Comparison of ENCODE assay signal across 18 cellular contexts in the genomic region with DNA sequence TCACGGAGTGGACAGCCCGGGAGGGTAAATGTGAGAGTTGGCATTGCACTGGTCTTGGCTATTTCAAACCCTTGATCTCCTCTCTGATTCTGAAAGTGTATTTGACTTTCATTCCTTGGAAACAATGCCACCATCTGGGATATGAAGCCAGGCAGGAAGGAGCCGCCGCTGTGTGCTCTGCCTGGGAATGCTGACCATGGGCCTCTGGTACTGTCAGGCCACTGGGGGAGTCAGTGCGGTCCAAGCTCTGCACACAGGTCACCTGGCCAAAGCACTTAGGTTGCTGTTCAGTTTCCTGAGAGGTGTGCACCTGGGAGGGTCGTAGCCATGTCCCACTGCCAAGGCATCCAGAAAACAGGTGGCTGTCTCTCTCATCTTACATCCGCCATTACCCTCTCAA.
DNase-seq lines count a peak whose midpoint lies in the region; ATAC-seq and TF ChIP-seq lines count a peak whose summit lies in the region.
"Had no signal": no experiment of that assay in that cellular context is flagged by ENCODE, and none has a peak within 500 bp of the region (broad histone marks: within the 10 kb centered on the region; RNA-seq: fewer than 3 reads in every experiment).

No MANE protein-coding gene starts in this region.

- H3K4me1 Mint-ChIP-seq in endodermal cell = no peaks in the 10 kb centered on the region
- H3K4me1 Mint-ChIP-seq in osteocyte (ENCODE audit: unreplicated experiment) = peaks cover 5% of the 10 kb centered on the region
- H3K4me1 Mint-ChIP-seq: B cell, IgD-negative memory B cell had no signal

- H3K36me3 Mint-ChIP-seq in endodermal cell (ENCODE audit: low read depth) (no peaks in the 10 kb centered on the region), osteocyte (ENCODE audit: unreplicated experiment) (no peaks in the 10 kb centered on the region)
- H3K36me3 Mint-ChIP-seq: CD8-positive, alpha-beta T cell; IgD-negative memory B cell had no signal

- H3K27ac ChIP-seq in endodermal cell (ENCODE audit: low read depth, low read length) = no peak overlapping the region
- no peak overlapping the region for H3K27ac ChIP-seq in stomach
- H3K27ac ChIP-seq: BLaER1 treated with 17β-estradiol and CSF1 and Interleukin-3, amounts not matched to agents 10 nM and 100 nM; GM23248 had no signal

- H3K9me3 Mint-ChIP-seq in endodermal cell (no peaks in the 10 kb centered on the region), osteocyte (ENCODE audit: unreplicated experiment) (no peaks in the 10 kb centered on the region)
- H3K9me3 Mint-ChIP-seq: CD8-positive, alpha-beta T cell had no signal

- no peak for TF ChIP-seq EP300 in stomach (IDR thresholded peaks at IDR 0.05)

- no peaks in the 10 kb centered on the region for H3K36me3 ChIP-seq in endodermal cell (ENCODE audit: control insufficient read depth, insufficient read depth, low read length)
- no peaks in the 10 kb centered on the region for H3K36me3 ChIP-seq in stomach
- H3K36me3 ChIP-seq: BLaER1 treated with 17β-estradiol and CSF1 and Interleukin-3, amounts not matched to agents 10 nM and 100 nM had no signal

- H3K4me3 ChIP-seq in endodermal cell (ENCODE audit: low read length) = no peak overlapping the region
- H3K4me3 ChIP-seq in stomach = no peak overlapping the region
- H3K4me3 ChIP-seq: BLaER1 treated with 17β-estradiol and CSF1 and Interleukin-3, amounts not matched to agents 10 nM and 100 nM; GM23248 had no signal

- H3K9me3 ChIP-seq in endodermal cell (ENCODE audit: control insufficient read depth, low read length) (no peaks in the 10 kb centered on the region), stomach (no peaks in the 10 kb centered on the region)
- H3K9me3 ChIP-seq: BLaER1 treated with 17β-estradiol and CSF1 and Interleukin-3, amounts not matched to agents 10 nM and 100 nM had no signal

- no peak overlapping the region for H3K27ac Mint-ChIP-seq in endodermal cell
- H3K27ac Mint-ChIP-seq in osteocyte (ENCODE audit: unreplicated experiment) = no peak overlapping the region
- H3K27ac Mint-ChIP-seq: B cell; CD8-positive, alpha-beta T cell; HFFc6 had no signal

- CTCF ChIA-PET in HEK293T (lab: Yijun Ruan, JAX) = no interaction called here

- POLR2A ChIA-PET in HEK293T (lab: Yijun Ruan, JAX) = no interaction called here

- no peaks in the 10 kb centered on the region for H3K27me3 ChIP-seq in endodermal cell (ENCODE audit: control insufficient read depth, insufficient read depth, low read length, poor library complexity, severe bottlenecking)
- H3K27me3 ChIP-seq in stomach = no peaks in the 10 kb centered on the region
- H3K27me3 ChIP-seq: BLaER1 treated with 17β-estradiol and CSF1 and Interleukin-3, amounts not matched to agents 10 nM and 100 nM had no signal

- TF ChIP-seq POLR2A in stomach (IDR thresholded peaks at IDR 0.05) = no peak

- H3K4me1 ChIP-seq in endodermal cell (ENCODE audit: control insufficient read depth, insufficient read depth, low read length) = no peaks in the 10 kb centered on the region
- peaks cover 0 to 8% (median 4%) of the 10 kb centered on the region in 4 donors for H3K4me1 ChIP-seq in stomach

- H3K9ac ChIP-seq in endodermal cell (ENCODE audit: extremely low read depth, low read length, poor library complexity, severe bottlenecking) = no peak overlapping the region
- H3K9ac ChIP-seq: BLaER1 treated with 17β-estradiol and CSF1 and Interleukin-3, amounts not matched to agents 10 nM and 100 nM; GM23248 had no signal

- intact Hi-C loops in stomach (cut with DNase I; ENCODE audit: low total_unique reads) = no loop called here

- TF ChIP-seq CTCF in endodermal cell (conservative IDR thresholded peaks at IDR 0.05) (no peak), osteocyte (IDR thresholded peaks at IDR 0.05) (no peak), stomach (IDR thresholded peaks at IDR 0.05) (no peak)

- WGBS in endodermal cell (ENCODE audit: insufficient coverage in 1 of 2, insufficient read length in 1 of 2), 2 experiments = 86 to 90% methylated on average over 7 of the region's 7 CpGs
- 85 to 93% (median 90%) methylated on average over 7 of the region's 7 CpGs for WGBS in stomach, 5 donors

- H3K27me3 Mint-ChIP-seq in endodermal cell (ENCODE audit: insufficient read depth) (no peaks in the 10 kb centered on the region), osteocyte (ENCODE audit: unreplicated experiment) (peaks cover 2% of the 10 kb centered on the region)
- H3K27me3 Mint-ChIP-seq: B cell, IgD-negative memory B cell had no signal

- H3K4me3 Mint-ChIP-seq in endodermal cell = no peak overlapping the region
- no peak overlapping the region for H3K4me3 Mint-ChIP-seq in osteocyte (ENCODE audit: unreplicated experiment)
- H3K4me3 Mint-ChIP-seq: B cell; CD8-positive, alpha-beta T cell; HFFc6 had no signal

- DNase-seq in activated effector memory CD4-positive, alpha-beta T cell treated with anti-CD3 and anti-CD28 coated beads, Interleukin-2, amount 50 U/mL, for 16 hours = peak; percentile 17
- DNase-seq in activated effector memory CD4-positive, alpha-beta T cell treated with Interleukin-2 at 50 U/mL for 16 hours = no peak
- peak; percentile 24 for DNase-seq in endodermal cell
- DNase-seq in osteocyte (ENCODE audit: extremely low spot score, unreplicated experiment) = peak; percentile 38
- DNase-seq in stomach = peak; percentile 5
- no peak for DNase-seq in DMS114 treated with DMSO at 0.1 percent for 48 hours (lab: John Stamatoyannopoulos, UW; ENCODE audit: unreplicated experiment)
- no peak for DNase-seq in HEK293T (ENCODE audit: extremely low spot score)
- DNase-seq: 8988T; Calu3; CD8-positive, alpha-beta T cell; GM23248; HCEC 1CT; HFFc6 had no signal

- ATAC-seq in GM21515 (IDR thresholded peaks at IDR 0.05; ENCODE audit: unreplicated experiment) = no peak
- ATAC-seq: CD8-positive, alpha-beta T cell; HepG2 had no signal

TF ChIP-seq in HEK293T, 16 proteins besides CTCF, POLR2A, EP300 and RAD21:
- TF ChIP-seq HDGF (IDR thresholded peaks at IDR 0.05; ENCODE audit: borderline replicate concordance) (no peak), FOXA1 (IDR thresholded peaks at IDR 0.05) (no peak), ARNT (IDR thresholded peaks at IDR 0.05) (no peak), L3MBTL2 (conservative IDR thresholded peaks at IDR 0.05) (no peak), SP1 (IDR thresholded peaks at IDR 0.05) (no peak)
- TF ChIP-seq, protein P1, sequence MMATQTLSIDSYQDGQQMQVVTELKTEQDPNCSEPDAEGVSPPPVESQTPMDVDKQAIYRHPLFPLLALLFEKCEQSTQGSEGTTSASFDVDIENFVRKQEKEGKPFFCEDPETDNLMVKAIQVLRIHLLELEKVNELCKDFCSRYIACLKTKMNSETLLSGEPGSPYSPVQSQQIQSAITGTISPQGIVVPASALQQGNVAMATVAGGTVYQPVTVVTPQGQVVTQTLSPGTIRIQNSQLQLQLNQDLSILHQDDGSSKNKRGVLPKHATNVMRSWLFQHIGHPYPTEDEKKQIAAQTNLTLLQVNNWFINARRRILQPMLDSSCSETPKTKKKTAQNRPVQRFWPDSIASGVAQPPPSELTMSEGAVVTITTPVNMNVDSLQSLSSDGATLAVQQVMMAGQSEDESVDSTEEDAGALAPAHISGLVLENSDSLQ (IDR thresholded peaks at IDR 0.05) = no peak

Comparison
In these comparisons a context has a peak if more than half of its experiments do, and no peak if none do; other contexts are left out.
1. DNase-seq: peak in activated effector memory CD4-positive, alpha-beta T cell treated with anti-CD3 and anti-CD28 coated beads, Interleukin-2, amount 50 U/mL, for 16 hours (single experiment), endodermal cell (single experiment), osteocyte (single experiment) and stomach (single experiment); none in activated effector memory CD4-positive, alpha-beta T cell treated with Interleukin-2 at 50 U/mL for 16 hours (single experiment), DMS114 treated with DMSO at 0.1 percent for 48 hours (single experiment) and HEK293T (single experiment).